8 cellular contexts compared by ENCODE assay signal in the genomic region with DNA sequence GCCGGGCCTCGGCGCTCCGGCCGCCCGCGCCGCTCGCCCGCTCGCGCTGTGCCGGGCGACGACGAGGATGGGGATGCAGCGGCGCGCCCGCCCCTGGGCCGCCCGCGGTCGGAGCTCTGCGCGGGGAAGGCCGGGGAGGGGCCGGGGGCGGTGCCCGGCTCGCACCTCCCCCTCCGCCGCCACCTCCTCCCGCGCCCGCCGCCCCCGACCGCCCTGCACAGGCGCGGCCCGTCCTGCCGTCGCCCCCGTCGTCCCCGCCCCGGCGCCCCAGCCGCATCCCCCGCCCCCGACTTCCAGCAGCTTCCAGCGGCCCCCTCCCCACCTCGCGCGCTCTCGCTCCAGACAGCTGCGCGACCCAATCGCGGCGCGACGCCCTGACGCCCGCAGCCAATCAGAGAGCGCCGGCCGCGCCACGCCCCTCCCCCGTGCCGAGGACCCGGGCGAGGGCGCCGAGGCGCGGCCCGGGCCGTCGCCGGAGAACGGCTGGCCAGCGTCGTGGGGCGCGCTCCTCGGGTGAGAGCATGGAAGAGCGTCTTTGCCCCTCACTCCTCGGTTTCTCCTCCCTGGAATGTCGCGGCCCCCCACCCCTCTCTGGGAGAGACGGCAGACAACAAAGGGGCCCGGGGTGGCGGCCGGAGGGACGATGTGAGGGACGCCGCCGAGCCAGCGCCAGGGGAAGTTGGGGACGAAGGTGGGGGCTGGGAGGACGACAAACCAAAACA.
DNase-seq lines count a peak whose midpoint lies in the region; ATAC-seq and TF ChIP-seq lines count a peak whose summit lies in the region.

MBOAT2 (minus strand) TSS at position 69 of the 722 bp plus-strand sequence. CDS start 70 bp downstream, outside the sequence.

- POLR2A ChIA-PET in AG04449 (lab: Yijun Ruan, JAX), result interaction anchor here (0.6 to 1.0 kb wide), 6 partner anchors 10 to 259 kb away, joined by 3 to 5 read pairs (median 3); no protein-coding TSS in a partner anchor

- DNase-seq in AG04449 (ENCODE audit: low read depth, low spot score), result no peak
- peak; percentile 98 for DNase-seq in NCI-H345 (lab: John Stamatoyannopoulos, UW)
- DNase-seq in activated CD4-positive, alpha-beta T cell treated with anti-CD3 and anti-CD28 coated beads for 4 hours, result peak; percentile 78 to 80
- peak; percentile 38 to 73 for DNase-seq in stimulated activated CD4-positive, alpha-beta T cell treated with anti-CD3 and anti-CD28 coated beads, Interleukin-15, amount 100 ng/mL, for 48 hours (ENCODE audit: low read depth in 2 of 2)

- CTCF ChIA-PET in AG04449 (lab: Yijun Ruan, JAX), result interaction anchor here (0.6 to 0.8 kb wide), 3 partner anchors 11 to 137 kb away, joined by 3 to 5 read pairs (median 3); no protein-coding TSS in a partner anchor

- no peak for TF ChIP-seq CTCF in AG04449 (IDR thresholded peaks at IDR 0.05; ENCODE audit: insufficient read depth, low read length, missing control alignments)

- peak within 1 kb of the TSS; percentile 92 for H3K27ac ChIP-seq in cingulate gyrus (ENCODE audit: low read depth, low read length)
- peak within 1 kb of the TSS; percentile 95 for H3K27ac ChIP-seq in layer of hippocampus (ENCODE audit: low read depth, low read length)

- H3K27me3 ChIP-seq in layer of hippocampus (ENCODE audit: control insufficient read depth, insufficient read depth, low read length), result no peaks in the 10 kb centered on the region

- peak within 1 kb of the TSS; percentile 70 for H3K4me3 ChIP-seq in AG04449 (ENCODE audit: low read depth, low read length)

- ATAC-seq in GM18907 (IDR thresholded peaks at IDR 0.05; ENCODE audit: unreplicated experiment) (peak; percentile 89), HG03135 (IDR thresholded peaks at IDR 0.05; ENCODE audit: unreplicated experiment) (peak; percentile 92)
